ENCODE assay signal across 22 cellular contexts in the genomic region with DNA sequence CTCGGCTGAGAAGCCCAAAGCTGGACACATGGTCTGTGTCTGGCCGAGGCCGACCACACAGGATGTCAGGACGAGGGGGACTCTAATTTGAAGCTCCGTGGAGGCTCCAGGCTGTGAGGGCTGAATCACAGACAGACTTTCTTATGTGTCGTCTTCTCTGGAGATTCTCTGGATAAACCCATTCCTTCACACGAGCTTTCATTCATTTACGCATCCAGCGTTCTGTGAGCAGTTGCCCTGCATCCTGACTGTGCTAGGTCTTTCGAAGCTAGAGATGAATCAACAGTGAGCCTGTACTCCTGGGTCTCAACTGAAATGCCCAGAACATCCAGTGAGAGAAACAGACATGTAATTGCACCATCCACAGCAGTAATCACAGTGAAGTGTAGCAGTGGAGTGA.
"Had no signal": no experiment of that assay in that cellular context is flagged by ENCODE, and none has a peak within 500 bp of the region (broad histone marks: within the 10 kb centered on the region; RNA-seq: fewer than 3 reads in every experiment).

No MANE protein-coding gene starts in this region.

- H3K27ac ChIP-seq: esophagus squamous epithelium, parathyroid adenoma, prostate gland, spleen, tibial artery, upper lobe of right lung, vagina had no signal

- H2AFZ ChIP-seq: parathyroid adenoma had no signal

- H3K9me3 Mint-ChIP-seq: immature natural killer cell; naive thymus-derived CD8-positive, alpha-beta T cell; stimulated activated memory B cell treated with anti-CD40 and anti-IgM and Interleukin-4, amounts not matched to agents 10 μg/mL and 1 μg/mL and 100 μg/mL, for 72 hours; stimulated activated naive CD8-positive, alpha-beta T cell treated with anti-CD3 and anti-CD28 coated beads, Interleukin-15, Interleukin-2, amounts not matched to agents 100 ng/mL and 50 ng/mL, for 24 hours had no signal

- H3K79me2 ChIP-seq: parathyroid adenoma had no signal

- H3K27me3 ChIP-seq: esophagus squamous epithelium, spleen, tibial artery, upper lobe of right lung, vagina had no signal

- DNase-seq: dermis blood vessel endothelial cell; esophagus squamous epithelium; foreskin fibroblast; immature natural killer cell; left ventricle myocardium superior; mucosa of descending colon; naive thymus-derived CD8-positive, alpha-beta T cell; occipital lobe; spleen; stimulated activated CD4-positive, alpha-beta T cell treated with anti-CD3 and anti-CD28 coated beads, Interleukin-15, amount 100 ng/mL, for 24 hours; stimulated activated CD4-positive, alpha-beta T cell treated with anti-CD3 and anti-CD28 coated beads, Interleukin-1b, Interleukin-23, amount 100 ng/mL, for 48 hours; stimulated activated CD4-positive, alpha-beta T cell treated with anti-CD3 and anti-CD28 coated beads, Interleukin-4, amount 100 ng/mL, for 24 hours; tibial artery; upper lobe of right lung had no signal

- H3K4me1 ChIP-seq: esophagus squamous epithelium, parathyroid adenoma, prostate gland, spleen, tibial artery, upper lobe of right lung, vagina had no signal

- FAIRE-seq: colon, keratinocyte had no signal

- H3K27me3 Mint-ChIP-seq: naive thymus-derived CD8-positive, alpha-beta T cell; stimulated activated memory B cell treated with anti-CD40 and anti-IgM and Interleukin-4, amounts not matched to agents 10 μg/mL and 1 μg/mL and 100 μg/mL, for 72 hours; stimulated activated naive CD8-positive, alpha-beta T cell treated with anti-CD3 and anti-CD28 coated beads, Interleukin-15, Interleukin-2, amounts not matched to agents 100 ng/mL and 50 ng/mL, for 24 hours had no signal

- H3K27ac Mint-ChIP-seq: stimulated activated memory B cell treated with anti-CD40 and anti-IgM and Interleukin-4, amounts not matched to agents 10 μg/mL and 1 μg/mL and 100 μg/mL, for 72 hours; stimulated activated naive CD8-positive, alpha-beta T cell treated with anti-CD3 and anti-CD28 coated beads, Interleukin-15, Interleukin-2, amounts not matched to agents 100 ng/mL and 50 ng/mL, for 24 hours had no signal

- H3K9me3 ChIP-seq: esophagus squamous epithelium, mucosa of descending colon, prostate gland, tibial artery, upper lobe of right lung, vagina had no signal

- H3K4me3 Mint-ChIP-seq: immature natural killer cell; naive thymus-derived CD8-positive, alpha-beta T cell; stimulated activated memory B cell treated with anti-CD40 and anti-IgM and Interleukin-4, amounts not matched to agents 10 μg/mL and 1 μg/mL and 100 μg/mL, for 72 hours; stimulated activated naive CD8-positive, alpha-beta T cell treated with anti-CD3 and anti-CD28 coated beads, Interleukin-15, Interleukin-2, amounts not matched to agents 100 ng/mL and 50 ng/mL, for 24 hours had no signal

- ATAC-seq: left ventricle myocardium superior; mucosa of descending colon; naive thymus-derived CD8-positive, alpha-beta T cell; sciatic nerve; stimulated activated memory B cell treated with anti-CD40 and anti-IgM and Interleukin-4, amounts not matched to agents 10 μg/mL and 1 μg/mL and 100 μg/mL, for 72 hours; upper lobe of right lung had no signal

- H3K4me3 ChIP-seq: esophagus squamous epithelium, mucosa of descending colon, prostate gland, spleen, tibial artery, upper lobe of right lung, vagina had no signal

- H3K9ac ChIP-seq: parathyroid adenoma had no signal

- H3K4me1 Mint-ChIP-seq: naive thymus-derived CD8-positive, alpha-beta T cell; stimulated activated memory B cell treated with anti-CD40 and anti-IgM and Interleukin-4, amounts not matched to agents 10 μg/mL and 1 μg/mL and 100 μg/mL, for 72 hours had no signal
